1 cellular context compared by ENCODE assay signal in the genomic region with DNA sequence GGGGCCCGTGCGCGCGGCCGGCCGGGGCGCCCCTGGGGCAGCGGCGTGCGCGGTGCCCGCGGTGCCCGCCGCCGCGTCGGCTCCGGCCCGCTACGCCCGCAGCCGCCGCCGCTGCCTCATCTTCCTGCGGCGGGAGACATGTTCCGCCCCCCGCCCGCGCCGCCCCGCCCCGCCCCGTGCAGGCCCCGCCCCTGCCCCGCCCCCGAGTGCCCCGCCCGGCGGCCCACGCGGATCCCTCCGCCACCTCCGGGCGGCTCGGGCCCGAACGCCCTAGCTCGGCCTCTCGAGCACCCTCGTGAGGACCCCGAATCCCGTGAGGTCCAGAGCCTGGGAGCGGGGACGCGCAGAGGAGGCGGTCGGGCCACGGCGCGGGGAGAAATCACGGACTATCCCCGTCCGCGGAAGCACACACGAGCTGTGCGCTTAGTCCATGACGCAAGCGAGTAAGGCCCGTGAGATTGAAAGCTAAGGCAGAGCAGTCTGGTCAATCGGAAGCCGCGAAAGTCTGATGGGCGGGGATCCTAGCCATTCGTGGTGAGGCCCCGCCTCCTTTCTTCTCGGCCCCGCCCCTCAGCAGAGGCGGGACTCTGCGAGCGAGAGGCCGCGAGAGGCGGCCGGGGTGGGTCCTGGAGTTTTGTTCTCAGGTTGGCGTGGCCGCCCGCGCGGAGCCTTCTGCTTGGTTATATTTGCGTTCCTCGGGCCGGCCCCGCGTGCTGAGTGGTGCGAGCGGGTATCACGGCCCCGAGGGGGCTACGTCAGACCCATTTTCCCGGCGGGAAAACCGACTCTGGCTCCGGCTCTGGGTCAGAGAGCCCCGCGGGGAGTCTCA.
TF ChIP-seq lines count a peak whose summit lies in the region.

TCF3 (minus strand) TSS at position 145 of the 829 bp plus-strand sequence. CDS start 2,367 bp downstream, outside the sequence.

TF ChIP-seq in HEK293, 187 proteins besides CTCF, POLR2A, EP300 and RAD21 (continued from another document and continues in another):
- TF ChIP-seq, protein P1, sequence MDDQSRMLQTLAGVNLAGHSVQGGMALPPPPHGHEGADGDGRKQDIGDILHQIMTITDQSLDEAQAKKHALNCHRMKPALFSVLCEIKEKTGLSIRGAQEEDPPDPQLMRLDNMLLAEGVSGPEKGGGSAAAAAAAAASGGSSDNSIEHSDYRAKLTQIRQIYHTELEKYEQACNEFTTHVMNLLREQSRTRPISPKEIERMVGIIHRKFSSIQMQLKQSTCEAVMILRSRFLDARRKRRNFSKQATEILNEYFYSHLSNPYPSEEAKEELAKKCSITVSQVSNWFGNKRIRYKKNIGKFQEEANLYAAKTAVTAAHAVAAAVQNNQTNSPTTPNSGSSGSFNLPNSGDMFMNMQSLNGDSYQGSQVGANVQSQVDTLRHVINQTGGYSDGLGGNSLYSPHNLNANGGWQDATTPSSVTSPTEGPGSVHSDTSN (CRISPR knock-in tag; IDR thresholded peaks at IDR 0.05) = peak; percentile 97
- TF ChIP-seq ZNF335 (tag by site-specific recombination; conservative IDR thresholded peaks at IDR 0.05) = peak; percentile 96
- TF ChIP-seq KLF9 (tag by site-specific recombination; IDR thresholded peaks at IDR 0.05; ENCODE audit: low read depth) = peak; percentile 99
- no peak for TF ChIP-seq ZNF23 (tag by site-specific recombination; IDR thresholded peaks at IDR 0.05; ENCODE audit: borderline replicate concordance)
- peak; percentile 73; the same call in 1 of the 2 replicates for TF ChIP-seq ZNF785 (tag by site-specific recombination; IDR thresholded peaks at IDR 0.05)
- no peak for TF ChIP-seq ZNF514 (tag by site-specific recombination; IDR thresholded peaks at IDR 0.05)
- peak; percentile 65; the same call in 1 of the 2 replicates for TF ChIP-seq ZNF302 (tag by site-specific recombination; IDR thresholded peaks at IDR 0.05; ENCODE audit: low read depth)
- peak; percentile 99 for TF ChIP-seq ZFHX2 (tag by site-specific recombination; conservative IDR thresholded peaks at IDR 0.05)
- no peak for TF ChIP-seq REST (tag by site-specific recombination; IDR thresholded peaks at IDR 0.05)
- TF ChIP-seq, protein P2, sequence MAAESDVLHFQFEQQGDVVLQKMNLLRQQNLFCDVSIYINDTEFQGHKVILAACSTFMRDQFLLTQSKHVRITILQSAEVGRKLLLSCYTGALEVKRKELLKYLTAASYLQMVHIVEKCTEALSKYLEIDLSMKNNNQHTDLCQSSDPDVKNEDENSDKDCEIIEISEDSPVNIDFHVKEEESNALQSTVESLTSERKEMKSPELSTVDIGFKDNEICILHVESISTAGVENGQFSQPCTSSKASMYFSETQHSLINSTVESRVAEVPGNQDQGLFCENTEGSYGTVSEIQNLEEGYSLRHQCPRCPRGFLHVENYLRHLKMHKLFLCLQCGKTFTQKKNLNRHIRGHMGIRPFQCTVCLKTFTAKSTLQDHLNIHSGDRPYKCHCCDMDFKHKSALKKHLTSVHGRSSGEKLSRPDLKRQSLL (tag by site-specific recombination; IDR thresholded peaks at IDR 0.05) = no peak; the same call in 1 of the 2 replicates
- peak; percentile 99 for TF ChIP-seq ZNF629 (tag by site-specific recombination; IDR thresholded peaks at IDR 0.05)
- TF ChIP-seq ZSCAN23 (tag by site-specific recombination; IDR thresholded peaks at IDR 0.05) = peak; percentile 93
- TF ChIP-seq ZNF133 (tag by site-specific recombination; IDR thresholded peaks at IDR 0.05) = no peak
- TF ChIP-seq ZNF510 (tag by site-specific recombination; IDR thresholded peaks at IDR 0.05; ENCODE audit: insufficient replicate concordance) = no peak
- TF ChIP-seq ZNF76 (tag by site-specific recombination; IDR thresholded peaks at IDR 0.05; ENCODE audit: borderline replicate concordance, low read depth) = peak; percentile 92
- TF ChIP-seq, protein P3, sequence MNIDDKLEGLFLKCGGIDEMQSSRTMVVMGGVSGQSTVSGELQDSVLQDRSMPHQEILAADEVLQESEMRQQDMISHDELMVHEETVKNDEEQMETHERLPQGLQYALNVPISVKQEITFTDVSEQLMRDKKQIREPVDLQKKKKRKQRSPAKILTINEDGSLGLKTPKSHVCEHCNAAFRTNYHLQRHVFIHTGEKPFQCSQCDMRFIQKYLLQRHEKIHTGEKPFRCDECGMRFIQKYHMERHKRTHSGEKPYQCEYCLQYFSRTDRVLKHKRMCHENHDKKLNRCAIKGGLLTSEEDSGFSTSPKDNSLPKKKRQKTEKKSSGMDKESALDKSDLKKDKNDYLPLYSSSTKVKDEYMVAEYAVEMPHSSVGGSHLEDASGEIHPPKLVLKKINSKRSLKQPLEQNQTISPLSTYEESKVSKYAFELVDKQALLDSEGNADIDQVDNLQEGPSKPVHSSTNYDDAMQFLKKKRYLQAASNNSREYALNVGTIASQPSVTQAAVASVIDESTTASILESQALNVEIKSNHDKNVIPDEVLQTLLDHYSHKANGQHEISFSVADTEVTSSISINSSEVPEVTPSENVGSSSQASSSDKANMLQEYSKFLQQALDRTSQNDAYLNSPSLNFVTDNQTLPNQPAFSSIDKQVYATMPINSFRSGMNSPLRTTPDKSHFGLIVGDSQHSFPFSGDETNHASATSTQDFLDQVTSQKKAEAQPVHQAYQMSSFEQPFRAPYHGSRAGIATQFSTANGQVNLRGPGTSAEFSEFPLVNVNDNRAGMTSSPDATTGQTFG (tag by site-specific recombination; IDR thresholded peaks at IDR 0.05; ENCODE audit: borderline replicate concordance) = peak; percentile 100
- TF ChIP-seq GLI4 (tag by site-specific recombination; IDR thresholded peaks at IDR 0.05) = peak; percentile 72; the same call in 1 of the 2 replicates
- TF ChIP-seq ZNF555 (tag by site-specific recombination; conservative IDR thresholded peaks at IDR 0.05) = no peak
- TF ChIP-seq, protein P4, sequence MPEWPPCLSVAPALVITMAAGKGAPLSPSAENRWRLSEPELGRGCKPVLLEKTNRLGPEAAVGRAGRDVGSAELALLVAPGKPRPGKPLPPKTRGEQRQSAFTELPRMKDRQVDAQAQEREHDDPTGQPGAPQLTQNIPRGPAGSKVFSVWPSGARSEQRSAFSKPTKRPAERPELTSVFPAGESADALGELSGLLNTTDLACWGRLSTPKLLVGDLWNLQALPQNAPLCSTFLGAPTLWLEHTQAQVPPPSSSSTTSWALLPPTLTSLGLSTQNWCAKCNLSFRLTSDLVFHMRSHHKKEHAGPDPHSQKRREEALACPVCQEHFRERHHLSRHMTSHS (tag by site-specific recombination; IDR thresholded peaks at IDR 0.05) = peak; percentile 77
- TF ChIP-seq, protein P5, sequence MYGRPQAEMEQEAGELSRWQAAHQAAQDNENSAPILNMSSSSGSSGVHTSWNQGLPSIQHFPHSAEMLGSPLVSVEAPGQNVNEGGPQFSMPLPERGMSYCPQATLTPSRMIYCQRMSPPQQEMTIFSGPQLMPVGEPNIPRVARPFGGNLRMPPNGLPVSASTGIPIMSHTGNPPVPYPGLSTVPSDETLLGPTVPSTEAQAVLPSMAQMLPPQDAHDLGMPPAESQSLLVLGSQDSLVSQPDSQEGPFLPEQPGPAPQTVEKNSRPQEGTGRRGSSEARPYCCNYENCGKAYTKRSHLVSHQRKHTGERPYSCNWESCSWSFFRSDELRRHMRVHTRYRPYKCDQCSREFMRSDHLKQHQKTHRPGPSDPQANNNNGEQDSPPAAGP (tag by site-specific recombination; IDR thresholded peaks at IDR 0.05) = peak; percentile 100
- TF ChIP-seq, protein P6, sequence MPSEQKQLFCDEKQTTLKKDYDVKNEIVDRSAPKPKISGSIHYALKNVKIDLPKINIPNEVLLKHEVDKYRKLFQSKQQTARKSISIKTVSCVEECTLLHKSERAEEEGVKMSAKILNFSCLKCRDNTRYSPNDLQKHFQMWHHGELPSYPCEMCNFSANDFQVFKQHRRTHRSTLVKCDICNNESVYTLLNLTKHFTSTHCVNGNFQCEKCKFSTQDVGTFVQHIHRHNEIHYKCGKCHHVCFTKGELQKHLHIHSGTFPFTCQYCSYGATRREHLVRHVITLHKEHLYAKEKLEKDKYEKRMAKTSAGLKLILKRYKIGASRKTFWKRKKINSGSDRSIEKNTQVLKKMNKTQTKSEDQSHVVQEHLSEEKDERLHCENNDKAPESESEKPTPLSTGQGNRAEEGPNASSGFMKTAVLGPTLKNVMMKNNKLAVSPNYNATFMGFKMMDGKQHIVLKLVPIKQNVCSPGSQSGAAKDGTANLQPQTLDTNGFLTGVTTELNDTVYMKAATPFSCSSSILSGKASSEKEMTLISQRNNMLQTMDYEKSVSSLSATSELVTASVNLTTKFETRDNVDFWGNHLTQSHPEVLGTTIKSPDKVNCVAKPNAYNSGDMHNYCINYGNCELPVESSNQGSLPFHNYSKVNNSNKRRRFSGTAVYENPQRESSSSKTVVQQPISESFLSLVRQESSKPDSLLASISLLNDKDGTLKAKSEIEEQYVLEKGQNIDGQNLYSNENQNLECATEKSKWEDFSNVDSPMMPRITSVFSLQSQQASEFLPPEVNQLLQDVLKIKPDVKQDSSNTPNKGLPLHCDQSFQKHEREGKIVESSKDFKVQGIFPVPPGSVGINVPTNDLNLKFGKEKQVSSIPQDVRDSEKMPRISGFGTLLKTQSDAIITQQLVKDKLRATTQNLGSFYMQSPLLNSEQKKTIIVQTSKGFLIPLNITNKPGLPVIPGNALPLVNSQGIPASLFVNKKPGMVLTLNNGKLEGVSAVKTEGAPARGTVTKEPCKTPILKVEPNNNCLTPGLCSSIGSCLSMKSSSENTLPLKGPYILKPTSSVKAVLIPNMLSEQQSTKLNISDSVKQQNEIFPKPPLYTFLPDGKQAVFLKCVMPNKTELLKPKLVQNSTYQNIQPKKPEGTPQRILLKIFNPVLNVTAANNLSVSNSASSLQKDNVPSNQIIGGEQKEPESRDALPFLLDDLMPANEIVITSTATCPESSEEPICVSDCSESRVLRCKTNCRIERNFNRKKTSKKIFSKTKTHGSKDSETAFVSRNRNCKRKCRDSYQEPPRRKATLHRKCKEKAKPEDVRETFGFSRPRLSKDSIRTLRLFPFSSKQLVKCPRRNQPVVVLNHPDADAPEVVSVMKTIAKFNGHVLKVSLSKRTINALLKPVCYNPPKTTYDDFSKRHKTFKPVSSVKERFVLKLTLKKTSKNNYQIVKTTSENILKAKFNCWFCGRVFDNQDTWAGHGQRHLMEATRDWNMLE (tag by site-specific recombination; conservative IDR thresholded peaks at IDR 0.05; ENCODE audit: low read depth) = peak; percentile 36; the same call in 1 of the 2 replicates
- no peak for TF ChIP-seq ZNF585B (tag by site-specific recombination; IDR thresholded peaks at IDR 0.05)
- 0 out of 2 replicates have a peak, but pooled peaks have one; percentile 53 for TF ChIP-seq ZNF239 (tag by site-specific recombination; IDR thresholded peaks at IDR 0.05)
- TF ChIP-seq ZNF623 (tag by site-specific recombination; IDR thresholded peaks at IDR 0.05) = peak; percentile 33
- peak; percentile 99 for TF ChIP-seq KLF1 (tag by site-specific recombination; IDR thresholded peaks at IDR 0.05)
- TF ChIP-seq ZNF626 (tag by site-specific recombination; IDR thresholded peaks at IDR 0.05) = no peak
- TF ChIP-seq PATZ1 (tag by site-specific recombination; IDR thresholded peaks at IDR 0.05) = peak; percentile 96
- TF ChIP-seq GFI1B (tag by site-specific recombination; IDR thresholded peaks at IDR 0.05) = peak; percentile 84; the same call in 1 of the 2 replicates
- peak; percentile 5; the same call in 1 of the 2 replicates for TF ChIP-seq ZNF610 (tag by site-specific recombination; IDR thresholded peaks at IDR 0.05; ENCODE audit: borderline replicate concordance)
- peak; percentile 99 for TF ChIP-seq ZBTB21 (tag by site-specific recombination; IDR thresholded peaks at IDR 0.05)
- no peak for TF ChIP-seq MEIS1 (CRISPR knock-in tag; IDR thresholded peaks at IDR 0.05; ENCODE audit: borderline replicate concordance)
- peak; percentile 37; the same call in 1 of the 2 replicates for TF ChIP-seq FEZF1 (tag by site-specific recombination; IDR thresholded peaks at IDR 0.05)
- TF ChIP-seq KLF8 (tag by site-specific recombination; IDR thresholded peaks at IDR 0.05) = peak; percentile 100
- TF ChIP-seq ZIC2 (tag by site-specific recombination; IDR thresholded peaks at IDR 0.05) = peak; percentile 74
